10 cellular contexts compared by ENCODE assay signal in the genomic region with DNA sequence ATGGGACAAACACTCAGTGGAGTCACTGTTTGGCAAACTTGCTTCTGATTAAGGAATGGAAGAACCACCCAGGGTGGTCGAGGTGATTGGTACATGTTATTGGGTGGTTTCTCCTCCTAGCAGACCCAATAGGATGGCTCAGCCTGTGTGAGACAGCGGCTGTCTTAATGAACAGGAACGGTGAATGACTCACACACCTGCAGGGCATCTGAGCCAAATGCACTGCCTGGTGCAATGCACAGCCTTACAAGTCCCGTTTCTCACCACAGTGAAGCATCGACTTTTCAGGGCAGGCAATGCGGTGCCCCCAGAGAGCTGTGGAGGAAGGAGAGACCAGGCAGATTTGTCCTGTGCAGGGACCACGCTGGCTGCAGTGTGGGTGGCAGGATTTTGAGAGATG.
"Had no signal": no experiment of that assay in that cellular context is flagged by ENCODE, and none has a peak within 500 bp of the region (broad histone marks: within the 10 kb centered on the region; RNA-seq: fewer than 3 reads in every experiment).

No MANE protein-coding gene starts in this region.

- H3K27me3 ChIP-seq: adrenal gland, hepatocyte had no signal

- H3K36me3 ChIP-seq: adrenal gland had no signal

- H3K4me1 ChIP-seq: adrenal gland, parathyroid adenoma had no signal

- H3K9me3 ChIP-seq: adrenal gland had no signal

- H3K9ac ChIP-seq: parathyroid adenoma had no signal

- ATAC-seq: stimulated activated memory B cell treated with anti-CD40 and anti-IgM and Interleukin-4, amounts not matched to agents 10 μg/mL and 1 μg/mL and 100 μg/mL, for 72 hours had no signal

- DNase-seq: activated CD4-positive, alpha-beta T cell treated with anti-CD3 and anti-CD28 coated beads for 1 hour; activated CD4-positive, alpha-beta T cell treated with anti-CD3 and anti-CD28 coated beads, Interleukin-2, amount 50 U/mL, for 48 hours; activated effector memory CD4-positive, alpha-beta T cell treated with Interleukin-2 at 50 U/mL for 16 hours; adrenal gland; dorsolateral prefrontal cortex; endodermal cell had no signal

- H3K4me2 ChIP-seq: hepatocyte had no signal

- H3K4me3 ChIP-seq: adrenal gland, dorsolateral prefrontal cortex, hepatocyte had no signal

- H2AFZ ChIP-seq: hepatocyte, parathyroid adenoma had no signal

- H3K79me2 ChIP-seq: hepatocyte, parathyroid adenoma had no signal

- H3K27ac ChIP-seq: adrenal gland, dorsolateral prefrontal cortex, hepatocyte, parathyroid adenoma, VCaP had no signal
